Comparison of ENCODE assay signal across 8 cellular contexts in genomic region chr2:106638043-106638442, GRCh38.
DNase-seq lines count a peak whose midpoint lies in the region; ATAC-seq and TF ChIP-seq lines count a peak whose summit lies in the region.

No MANE protein-coding gene starts in this region.

- no peaks in the 10 kb centered on the region for H3K36me3 ChIP-seq in tibial artery

- H3K9me3 ChIP-seq in tibial artery, result no peaks in the 10 kb centered on the region

- H3K27me3 ChIP-seq in tibial artery, result no peaks in the 10 kb centered on the region

- H3K27me3 Mint-ChIP-seq in activated CD8-positive, alpha-beta T cell treated with anti-CD3 and anti-CD28 coated beads for 36 hours, result peaks cover 1% of the 10 kb centered on the region
- peaks cover 2% of the 10 kb centered on the region for H3K27me3 Mint-ChIP-seq in activated CD8-positive, alpha-beta T cell treated with anti-CD3 and anti-CD28 coated beads, Interleukin-2, amount 10 ng/mL, durations not matched to agents 7 days and 5 days (ENCODE audit: low read depth)
- H3K27me3 Mint-ChIP-seq in activated CD4-positive, alpha-beta T cell treated with anti-CD3 and anti-CD28 coated beads for 36 hours, result peaks cover 4% of the 10 kb centered on the region

- no peak for ATAC-seq in activated CD8-positive, alpha-beta T cell treated with anti-CD3 and anti-CD28 coated beads for 36 hours
- no peak for ATAC-seq in activated CD8-positive, alpha-beta T cell treated with anti-CD3 and anti-CD28 coated beads, Interleukin-2, amount 10 ng/mL, durations not matched to agents 7 days and 5 days
- no peak for ATAC-seq in activated CD4-positive, alpha-beta T cell treated with anti-CD3 and anti-CD28 coated beads for 36 hours

- CTCF ChIA-PET in activated CD8-positive, alpha-beta T cell treated with anti-CD3 and anti-CD28 coated beads for 36 hours (lab: Charles Lee), result interaction anchor here (0.7 to 0.8 kb wide), 2 partner anchors 41 to 1025 kb away, joined by 3 to 4 read pairs; no protein-coding TSS in a partner anchor
- CTCF ChIA-PET in activated CD8-positive, alpha-beta T cell treated with anti-CD3 and anti-CD28 coated beads, Interleukin-2, amount 10 ng/mL, durations not matched to agents 7 days and 5 days (lab: Charles Lee), result interaction anchor here (1.0 kb wide), 1 partner anchor 19 kb away, joined by 3 read pairs; no protein-coding TSS in a partner anchor
- CTCF ChIA-PET in activated CD4-positive, alpha-beta T cell treated with anti-CD3 and anti-CD28 coated beads for 36 hours (lab: Charles Lee), result interaction anchor here (0.9 kb wide), 2 partner anchors 124 to 1547 kb away, joined by 3 read pairs; no protein-coding TSS in a partner anchor

- no peak overlapping the region for H3K4me3 Mint-ChIP-seq in activated CD8-positive, alpha-beta T cell treated with anti-CD3 and anti-CD28 coated beads for 36 hours
- H3K4me3 Mint-ChIP-seq in activated CD8-positive, alpha-beta T cell treated with anti-CD3 and anti-CD28 coated beads, Interleukin-2, amount 10 ng/mL, durations not matched to agents 7 days and 5 days, result no peak overlapping the region
- H3K4me3 Mint-ChIP-seq in activated CD4-positive, alpha-beta T cell treated with anti-CD3 and anti-CD28 coated beads for 36 hours, result no peak overlapping the region

- no peak overlapping the region for H3K27ac Mint-ChIP-seq in activated CD8-positive, alpha-beta T cell treated with anti-CD3 and anti-CD28 coated beads for 36 hours
- no peak overlapping the region for H3K27ac Mint-ChIP-seq in activated CD8-positive, alpha-beta T cell treated with anti-CD3 and anti-CD28 coated beads, Interleukin-2, amount 10 ng/mL, durations not matched to agents 7 days and 5 days
- H3K27ac Mint-ChIP-seq in activated CD4-positive, alpha-beta T cell treated with anti-CD3 and anti-CD28 coated beads for 36 hours, result no peak overlapping the region

- H3K4me3 ChIP-seq in fibroblast of villous mesenchyme (ENCODE audit: low read depth, low read length) (no peak overlapping the region), tibial artery (no peak overlapping the region)

- H3K9me3 Mint-ChIP-seq in activated CD8-positive, alpha-beta T cell treated with anti-CD3 and anti-CD28 coated beads for 36 hours, result no peaks in the 10 kb centered on the region
- H3K9me3 Mint-ChIP-seq in activated CD8-positive, alpha-beta T cell treated with anti-CD3 and anti-CD28 coated beads, Interleukin-2, amount 10 ng/mL, durations not matched to agents 7 days and 5 days (ENCODE audit: insufficient read depth), result no peaks in the 10 kb centered on the region
- no peaks in the 10 kb centered on the region for H3K9me3 Mint-ChIP-seq in activated CD4-positive, alpha-beta T cell treated with anti-CD3 and anti-CD28 coated beads for 36 hours (ENCODE audit: low read depth)

- no peak for DNase-seq in activated CD8-positive, alpha-beta T cell treated with anti-CD3 and anti-CD28 coated beads for 36 hours
- no peak for DNase-seq in activated CD8-positive, alpha-beta T cell treated with anti-CD3 and anti-CD28 coated beads, Interleukin-2, amount 10 ng/mL, durations not matched to agents 7 days and 5 days
- DNase-seq in OCI-M1 (lab: John Stamatoyannopoulos, UW), result peak; percentile 49
- peak; percentile 35 for DNase-seq in fibroblast of villous mesenchyme (ENCODE audit: low read depth)
- no peak for DNase-seq in tibial artery
- no peak for DNase-seq in activated effector memory CD4-positive, alpha-beta T cell treated with Interleukin-2 at 50 U/mL for 16 hours
- no peak for DNase-seq in activated CD4-positive, alpha-beta T cell treated with anti-CD3 and anti-CD28 coated beads for 36 hours
- DNase-seq in GM20000 (ENCODE audit: low spot score), result no peak

- no peak overlapping the region for H3K27ac ChIP-seq in tibial artery

- peak; percentile 36 for TF ChIP-seq CTCF in activated CD8-positive, alpha-beta T cell treated with anti-CD3 and anti-CD28 coated beads for 36 hours (IDR thresholded peaks at IDR 0.05)
- TF ChIP-seq CTCF in fibroblast of villous mesenchyme (IDR thresholded peaks at IDR 0.05; ENCODE audit: insufficient read depth, low read depth, low read length) (peak; percentile 35), tibial artery (IDR thresholded peaks at IDR 0.05) (peak; percentile 53 to 68), GM20000 (IDR thresholded peaks at IDR 0.05; ENCODE audit: extremely low read depth, missing control alignments) (no peak)

- intact Hi-C loops in activated CD8-positive, alpha-beta T cell treated with anti-CD3 and anti-CD28 coated beads for 36 hours (cut with micrococcal nuclease), result no loop called here
- intact Hi-C loops in tibial artery (cut with DNase I; ENCODE audit: low total_unique reads), result loop anchor here (5.0 kb wide), 1 partner anchor 249 kb away; the partner anchor contains the start of gene ST6GAL2
- intact Hi-C loops in activated CD4-positive, alpha-beta T cell treated with anti-CD3 and anti-CD28 coated beads for 36 hours (cut with DNase I, micrococcal nuclease), result no loop called here

- H3K4me1 ChIP-seq in tibial artery, result peaks cover 0 to 5% (median 0%) of the 10 kb centered on the region in 4 donors

- H3K36me3 Mint-ChIP-seq in activated CD8-positive, alpha-beta T cell treated with anti-CD3 and anti-CD28 coated beads for 36 hours (ENCODE audit: low read depth), result no peaks in the 10 kb centered on the region
- no peaks in the 10 kb centered on the region for H3K36me3 Mint-ChIP-seq in activated CD8-positive, alpha-beta T cell treated with anti-CD3 and anti-CD28 coated beads, Interleukin-2, amount 10 ng/mL, durations not matched to agents 7 days and 5 days (ENCODE audit: low read depth)
- H3K36me3 Mint-ChIP-seq in activated CD4-positive, alpha-beta T cell treated with anti-CD3 and anti-CD28 coated beads for 36 hours (ENCODE audit: low read depth), result no peaks in the 10 kb centered on the region

- POLR2A ChIA-PET in activated CD8-positive, alpha-beta T cell treated with anti-CD3 and anti-CD28 coated beads for 36 hours (lab: Charles Lee), result no interaction called here
- POLR2A ChIA-PET in activated CD8-positive, alpha-beta T cell treated with anti-CD3 and anti-CD28 coated beads, Interleukin-2, amount 10 ng/mL, durations not matched to agents 7 days and 5 days (lab: Charles Lee), result no interaction called here
- POLR2A ChIA-PET in activated CD4-positive, alpha-beta T cell treated with anti-CD3 and anti-CD28 coated beads for 36 hours (lab: Charles Lee), result no interaction called here

- no peaks in the 10 kb centered on the region for H3K4me1 Mint-ChIP-seq in activated CD8-positive, alpha-beta T cell treated with anti-CD3 and anti-CD28 coated beads for 36 hours (ENCODE audit: low read depth)
- no peaks in the 10 kb centered on the region for H3K4me1 Mint-ChIP-seq in activated CD8-positive, alpha-beta T cell treated with anti-CD3 and anti-CD28 coated beads, Interleukin-2, amount 10 ng/mL, durations not matched to agents 7 days and 5 days (ENCODE audit: low read depth)
- H3K4me1 Mint-ChIP-seq in activated CD4-positive, alpha-beta T cell treated with anti-CD3 and anti-CD28 coated beads for 36 hours, result no peaks in the 10 kb centered on the region

Comparison
In these comparisons a context has a peak if more than half of its experiments do, and no peak if none do; other contexts are left out.
1. DNase-seq: peak in OCI-M1 (single experiment) and fibroblast of villous mesenchyme (single experiment); none in activated CD8-positive, alpha-beta T cell treated with anti-CD3 and anti-CD28 coated beads for 36 hours (single experiment), activated CD8-positive, alpha-beta T cell treated with anti-CD3 and anti-CD28 coated beads, Interleukin-2, amount 10 ng/mL, durations not matched to agents 7 days and 5 days (single experiment), tibial artery (0 of 2), activated effector memory CD4-positive, alpha-beta T cell treated with Interleukin-2 at 50 U/mL for 16 hours (single experiment), activated CD4-positive, alpha-beta T cell treated with anti-CD3 and anti-CD28 coated beads for 36 hours (single experiment) and GM20000 (single experiment).